In genomic region chr1:37931493-37932158, GRCh38 we compare ENCODE assay signal across 8 cellular contexts. TPM values are rescaled to one million over a fixed set of nuclear protein-coding genes. Genes with fewer than 3 reads are reported as not detected.
DNase-seq lines count a peak whose midpoint lies in the region; ATAC-seq and TF ChIP-seq lines count a peak whose summit lies in the region.

No MANE protein-coding gene starts in this region.

- peak overlapping the region; percentile 99 for H3K4me3 Mint-ChIP-seq in activated B cell treated with CpG ODN at 0.5 μM for 24 hours

- POLR2A ChIA-PET in activated B cell treated with CpG ODN at 0.5 μM for 24 hours (lab: Charles Lee), result interaction anchor here (0.7 to 2.4 kb wide), 11 partner anchors 9 to 455 kb away, joined by 3 to 32 read pairs (median 3); partner anchors contain the start of genes INPP5B, MTF1, SNIP1 and YRDC

- intact Hi-C loops in activated B cell treated with CpG ODN at 0.5 μM for 24 hours (cut with micrococcal nuclease), result loop anchor here (1.0 to 2.0 kb wide), 3 partner anchors 8 to 16 kb away; partner anchors contain the start of gene INPP5B

- H3K9me3 Mint-ChIP-seq in activated B cell treated with CpG ODN at 0.5 μM for 24 hours, result no peaks in the 10 kb centered on the region

- TF ChIP-seq CTCF in activated B cell treated with CpG ODN at 0.5 μM for 24 hours (IDR thresholded peaks at IDR 0.05), result no peak

- CTCF ChIA-PET in activated B cell treated with CpG ODN at 0.5 μM for 24 hours (lab: Charles Lee), result interaction anchor here (0.6 to 3.2 kb wide), 6 partner anchors 9 to 72 kb away, joined by 3 to 11 read pairs (median 4); partner anchors contain the start of gene MTF1

- peaks cover 47% of the 10 kb centered on the region for H3K4me1 Mint-ChIP-seq in activated B cell treated with CpG ODN at 0.5 μM for 24 hours

- ATAC-seq in GM19035 (IDR thresholded peaks at IDR 0.05; ENCODE audit: unreplicated experiment), result peak; percentile 95
- peak; percentile 94 for ATAC-seq in HG03280 (IDR thresholded peaks at IDR 0.05; ENCODE audit: unreplicated experiment)
- ATAC-seq in activated B cell treated with CpG ODN at 0.5 μM for 24 hours (ENCODE audit: low read depth), result peak; percentile 99

- DNase-seq in AG20443 (ENCODE audit: low spot score) (peak; percentile 99), NCI-H345 (lab: John Stamatoyannopoulos, UW) (peak; percentile 99), activated B cell treated with CpG ODN at 0.5 μM for 24 hours (peak; percentile 94), iris pigment epithelial cell (ENCODE audit: low read depth) (peak; percentile 97)
- peak; percentile 94 for DNase-seq in central memory CD4-positive, alpha-beta T cell
- peak; percentile 95 to 99 for DNase-seq in stimulated activated CD4-positive, alpha-beta T cell treated with anti-CD3 and anti-CD28 coated beads, Interleukin-12 subunit alpha, Interleukin-12 subunit beta, amount 100 ng/mL, for 24 hours (ENCODE audit: low read depth in 2 of 2)

- H3K36me3 Mint-ChIP-seq in activated B cell treated with CpG ODN at 0.5 μM for 24 hours (ENCODE audit: low read depth), result peaks cover 31% of the 10 kb centered on the region

- no peaks in the 10 kb centered on the region for H3K27me3 Mint-ChIP-seq in activated B cell treated with CpG ODN at 0.5 μM for 24 hours

- peak overlapping the region; percentile 87 for H3K27ac Mint-ChIP-seq in activated B cell treated with CpG ODN at 0.5 μM for 24 hours

RNA-seq across cellular contexts. Expression of gene INPP5B, which starts 15.2 kb away (rescaled TPM):
- total RNA-seq in activated B cell treated with CpG ODN at 0.5 μM for 24 hours, result 63.4 and 70.3 TPM in 2 replicates

RNA-seq across cellular contexts. Expression of gene SF3A3, which starts 58.2 kb away (rescaled TPM):
- 82.4 and 90.5 TPM in 2 replicates for total RNA-seq in activated B cell treated with CpG ODN at 0.5 μM for 24 hours

Comparison
In these comparisons a context has a peak if more than half of its experiments do, and no peak if none do; other contexts are left out.
1. Peak in every context shown above with its lines: DNase-seq and ATAC-seq.